Comparison of ENCODE assay signal across 14 cellular contexts in genomic region chr2:170456914-170457313, GRCh38.
DNase-seq lines count a peak whose midpoint lies in the region; ATAC-seq, FAIRE-seq and TF ChIP-seq lines count a peak whose summit lies in the region.
"Had no signal": no experiment of that assay in that cellular context is flagged by ENCODE, and none has a peak within 500 bp of the region (broad histone marks: within the 10 kb centered on the region; RNA-seq: fewer than 3 reads in every experiment).

No MANE protein-coding gene starts in this region.

- TF ChIP-seq CTCF in HepG2 (CRISPR knock-in tag; IDR thresholded peaks at IDR 0.05): no peak
- TF ChIP-seq CTCF in right lobe of liver (IDR thresholded peaks at IDR 0.05): no peak
- no peak for TF ChIP-seq CTCF in bronchial epithelial cell (IDR thresholded peaks at IDR 0.05; ENCODE audit: insufficient read depth, low read length, severe bottlenecking)
- TF ChIP-seq CTCF in D721Med (IDR thresholded peaks at IDR 0.05; ENCODE audit: insufficient read depth, missing control alignments): no peak

- no peak overlapping the region for H2BK120ac ChIP-seq in mesenchymal stem cell (ENCODE audit: low read depth, low read length)

- H3K9ac ChIP-seq in HepG2 (ENCODE audit: insufficient read depth, low read depth, low read length) (peak overlapping the region; percentile 37; the same call in 1 of the 2 replicates), mesenchymal stem cell (ENCODE audit: low read length) (no peak overlapping the region)
- H3K9ac ChIP-seq: BLaER1 treated with 17β-estradiol and CSF1 and Interleukin-3, amounts not matched to agents 10 nM and 100 nM; KMS-11 had no signal

- H3K4ac ChIP-seq in mesenchymal stem cell (ENCODE audit: low read depth in 1 of 2, low read length in 2 of 2): no peak overlapping the region

- H2BK12ac ChIP-seq in mesenchymal stem cell (ENCODE audit: low read length in 2 of 2): no peak overlapping the region

- H3K14ac ChIP-seq in mesenchymal stem cell (ENCODE audit: low read length in 2 of 2): no peak overlapping the region

- no peaks in the 10 kb centered on the region for H3K79me2 ChIP-seq in HepG2 (ENCODE audit: insufficient read depth, low read length)

- no TSS peak for BruUV-seq in HepG2 (replicated peaks; lab: Mats Ljungman, UMichigan)

- no peak overlapping the region for H2BK15ac ChIP-seq in mesenchymal stem cell (ENCODE audit: low read depth, poor library complexity, severe bottlenecking)

- H3K36me3 ChIP-seq in HepG2 (replicated peaks in 1 of 2; ENCODE audit: control insufficient read depth in 1 of 2, insufficient read depth in 2 of 2, low read length in 2 of 2) (no peaks in the 10 kb centered on the region), right lobe of liver (no peaks in the 10 kb centered on the region), bronchial epithelial cell (ENCODE audit: control insufficient read depth, insufficient read depth, low read length) (no peaks in the 10 kb centered on the region), mesenchymal stem cell (ENCODE audit: control insufficient read depth in 1 of 2, insufficient read depth in 2 of 2, low read depth in 1 of 2, low read length in 2 of 2) (no peaks in the 10 kb centered on the region)
- H3K36me3 ChIP-seq: BLaER1 treated with 17β-estradiol and CSF1 and Interleukin-3, amounts not matched to agents 10 nM and 100 nM had no signal

- no peak overlapping the region for H3K18ac ChIP-seq in mesenchymal stem cell (ENCODE audit: low read depth in 1 of 2, low read length in 2 of 2)

- no peak overlapping the region for H4K8ac ChIP-seq in mesenchymal stem cell (ENCODE audit: low read length)

- FAIRE-seq in HepG2 (lab: Jason Lieb, UNC): no peak
- no peak for FAIRE-seq in bronchial epithelial cell (lab: Jason Lieb, UNC)
- no peak for FAIRE-seq in D721Med (lab: Jason Lieb, UNC)

- in situ Hi-C loops in HepG2 (cut with HindIII; ENCODE audit: extremely low pct_ligation_motif_present, low pct_unique_long_range_greater_than_20kb): loop anchor here (5.0 kb wide), 1 partner anchor 255 kb away; no protein-coding TSS in a partner anchor

- CTCF ChIA-PET in HepG2 (lab: Yijun Ruan, JAX; ENCODE audit: low intra/inter-chr PET ratio, low total read pairs): no interaction called here

- H3K27ac ChIP-seq in HepG2 (ENCODE audit: extremely low read length, insufficient read depth, low read length) (peak overlapping the region; percentile 84), right lobe of liver (no peak overlapping the region), mesenchymal stem cell (ENCODE audit: low read length, poor library complexity, severe bottlenecking) (no peak overlapping the region)
- H3K27ac ChIP-seq: BLaER1 treated with 17β-estradiol and CSF1 and Interleukin-3, amounts not matched to agents 10 nM and 100 nM; KMS-11 had no signal

- TF ChIP-seq POLR2A in HepG2 (IDR thresholded peaks at IDR 0.05; ENCODE audit: insufficient read depth in 1 of 2, low read depth in 2 of 2, low read length in 2 of 2) (no peak), right lobe of liver (IDR thresholded peaks at IDR 0.05) (no peak), GM18505 (IDR thresholded peaks at IDR 0.05; ENCODE audit: borderline replicate concordance, extremely low read depth, insufficient read depth, insufficient read length) (no peak)

- H2AFZ ChIP-seq in HepG2 (ENCODE audit: low read length) (no peak overlapping the region), mesenchymal stem cell (ENCODE audit: low read depth, low read length) (no peak overlapping the region)

- ATAC-seq in HepG2 (no peak), right lobe of liver (no peak), GM18505 (IDR thresholded peaks at IDR 0.05; ENCODE audit: unreplicated experiment) (no peak)
- ATAC-seq: GM12878 had no signal

- no peak for TF ChIP-seq EP300 in HepG2 (IDR thresholded peaks at IDR 0.05; ENCODE audit: low read depth in 2 of 2, low read length in 2 of 2)
- no peak for TF ChIP-seq EP300 in HepG2 (CRISPR knock-in tag; IDR thresholded peaks at IDR 0.05; ENCODE audit: borderline replicate concordance)

- 98% methylated on average over 3 of the region's 3 CpGs for whole genome bisulfite sequencing in HepG2 (ENCODE audit: low lambda C conversion rate)
- 97% methylated on average over 3 of the region's 3 CpGs for WGBS in right lobe of liver (ENCODE audit: insufficient coverage, low coverage, low lambda C conversion rate, missing lambda C conversion rate)
- no CpG with 5 or more reads among the region's 3 CpGs for WGBS in mesenchymal stem cell

- no peaks in the 10 kb centered on the region for H3K79me1 ChIP-seq in mesenchymal stem cell (replicated peaks; ENCODE audit: low read length, poor library complexity, severe bottlenecking)

- TF ChIP-seq RAD21 in HepG2 (CRISPR knock-in tag; IDR thresholded peaks at IDR 0.05): no peak

- H3K4me1 ChIP-seq in HepG2 (ENCODE audit: insufficient read depth, low read length): peaks cover 77% of the 10 kb centered on the region
- H3K4me1 ChIP-seq in right lobe of liver: peaks cover 0 to 24% (median 0%) of the 10 kb centered on the region in 4 donors
- H3K4me1 ChIP-seq in mesenchymal stem cell (ENCODE audit: control insufficient read depth, insufficient read depth, low read depth, low read length): no peaks in the 10 kb centered on the region

- no peak overlapping the region for H4K91ac ChIP-seq in mesenchymal stem cell (ENCODE audit: low read length)

- intact Hi-C loops in HepG2 (cut with micrococcal nuclease; ENCODE audit: unreplicated experiment): loop anchor here (1.0 kb wide), 1 partner anchor 258 kb away; the partner anchor contains the start of gene SP5
- intact Hi-C loops in right lobe of liver (cut with DNase I): no loop called here

- no peak overlapping the region for H3K23ac ChIP-seq in mesenchymal stem cell (ENCODE audit: low read length in 2 of 2)

- H2AK5ac ChIP-seq in mesenchymal stem cell (ENCODE audit: low read length, severe bottlenecking): no peak overlapping the region

- POLR2A ChIA-PET in HepG2 (lab: Yijun Ruan, JAX): interaction anchor here (0.7 to 4.2 kb wide), 9 partner anchors 9 to 472 kb away, joined by 3 to 123 read pairs (median 7); partner anchors contain the start of genes GORASP2 and SP5

- peak overlapping the region; percentile 67 for H3K4me2 ChIP-seq in HepG2 (ENCODE audit: low read depth, low read length)
- no peak overlapping the region for H3K4me2 ChIP-seq in mesenchymal stem cell (ENCODE audit: low read length, poor library complexity, severe bottlenecking)
- H3K4me2 ChIP-seq: BLaER1 treated with 17β-estradiol and CSF1 and Interleukin-3, amounts not matched to agents 10 nM and 100 nM; KMS-11 had no signal

- H3K9me3 ChIP-seq in HepG2 (ENCODE audit: low read length): peaks cover 4% of the 10 kb centered on the region
- no peaks in the 10 kb centered on the region for H3K9me3 ChIP-seq in right lobe of liver
- no peaks in the 10 kb centered on the region for H3K9me3 ChIP-seq in mesenchymal stem cell (ENCODE audit: control insufficient read depth, low read length)

- H3K27me3 ChIP-seq in HepG2 (ENCODE audit: control insufficient read depth in 1 of 2, insufficient read depth in 2 of 2, low read length in 2 of 2): no peaks in the 10 kb centered on the region
- no peaks in the 10 kb centered on the region for H3K27me3 ChIP-seq in right lobe of liver
- no peaks in the 10 kb centered on the region for H3K27me3 ChIP-seq in bronchial epithelial cell (ENCODE audit: control insufficient read depth, insufficient read depth, low read length)
- H3K27me3 ChIP-seq in mesenchymal stem cell (ENCODE audit: control insufficient read depth in 1 of 2, insufficient read depth in 1 of 2, low read length in 2 of 2): no peaks in the 10 kb centered on the region
- H3K27me3 ChIP-seq: BLaER1 treated with 17β-estradiol and CSF1 and Interleukin-3, amounts not matched to agents 10 nM and 100 nM had no signal

- DNase-seq in HepG2 (ENCODE audit: low spot score): peak; percentile 31
- no peak for DNase-seq in right lobe of liver
- DNase-seq in bronchial epithelial cell (ENCODE audit: low read depth): peak; percentile 37
- peak; percentile 28 for DNase-seq in mesenchymal stem cell
- no peak for DNase-seq in SKM-1 (lab: John Stamatoyannopoulos, UW; ENCODE audit: unreplicated experiment)
- no peak for DNase-seq in D721Med (ENCODE audit: insufficient read length, low spot score)
- DNase-seq: ACHN; CD4-positive, CD25-positive, alpha-beta regulatory T cell; GOT3; H9 had no signal

- H3K4me3 ChIP-seq in HepG2 (replicated peaks in 1 of 3; ENCODE audit: insufficient read depth in 1 of 3, low read depth in 2 of 3, low read length in 3 of 3) (no peak overlapping the region), right lobe of liver (no peak overlapping the region), bronchial epithelial cell (ENCODE audit: low read depth, low read length) (no peak overlapping the region), mesenchymal stem cell (ENCODE audit: insufficient read depth in 1 of 2, low read depth in 1 of 2, low read length in 2 of 2) (no peak overlapping the region)
- H3K4me3 ChIP-seq: BLaER1 treated with 17β-estradiol and CSF1 and Interleukin-3, amounts not matched to agents 10 nM and 100 nM; GM12878 had no signal

- no peaks in the 10 kb centered on the region for H4K20me1 ChIP-seq in HepG2 (ENCODE audit: insufficient read depth, low read length)
- H4K20me1 ChIP-seq: BLaER1 treated with 17β-estradiol and CSF1 and Interleukin-3, amounts not matched to agents 10 nM and 100 nM had no signal

- H2BK5ac ChIP-seq in mesenchymal stem cell (ENCODE audit: low read depth, low read length, poor library complexity, severe bottlenecking): no peak overlapping the region

TF ChIP-seq in HepG2, 621 proteins besides CTCF, POLR2A, EP300 and RAD21 (continues in another document):
- TF ChIP-seq ZNF644 (CRISPR knock-in tag; IDR thresholded peaks at IDR 0.05; ENCODE audit: low read depth) (0 out of 2 replicates have a peak, but pooled peaks have one; percentile 33), RFX3 (CRISPR knock-in tag; IDR thresholded peaks at IDR 0.05) (no peak), FOXJ3 (CRISPR knock-in tag; IDR thresholded peaks at IDR 0.05; ENCODE audit: borderline replicate concordance) (no peak), FOSL2 (CRISPR knock-in tag; IDR thresholded peaks at IDR 0.05) (0 out of 2 replicates have a peak, but pooled peaks have one; percentile 55), BHLHE40 (IDR thresholded peaks at IDR 0.05; ENCODE audit: low read length) (no peak), ZNF850 (CRISPR knock-in tag; conservative IDR thresholded peaks at IDR 0.05) (no peak), ZBTB43 (CRISPR knock-in tag; conservative IDR thresholded peaks at IDR 0.05) (peak; percentile 66; the same call in 1 of the 2 replicates), ZNF546 (CRISPR knock-in tag; conservative IDR thresholded peaks at IDR 0.05) (no peak), NCOA1 (CRISPR knock-in tag; IDR thresholded peaks at IDR 0.05) (no peak)

Comparison
In these comparisons a context has a peak if more than half of its experiments do, and no peak if none do; other contexts are left out.
1. DNase-seq: peak in HepG2 (single experiment), bronchial epithelial cell (single experiment) and mesenchymal stem cell (single experiment); none in right lobe of liver (0 of 3), SKM-1 (single experiment) and D721Med (single experiment).